In the genomic region with DNA sequence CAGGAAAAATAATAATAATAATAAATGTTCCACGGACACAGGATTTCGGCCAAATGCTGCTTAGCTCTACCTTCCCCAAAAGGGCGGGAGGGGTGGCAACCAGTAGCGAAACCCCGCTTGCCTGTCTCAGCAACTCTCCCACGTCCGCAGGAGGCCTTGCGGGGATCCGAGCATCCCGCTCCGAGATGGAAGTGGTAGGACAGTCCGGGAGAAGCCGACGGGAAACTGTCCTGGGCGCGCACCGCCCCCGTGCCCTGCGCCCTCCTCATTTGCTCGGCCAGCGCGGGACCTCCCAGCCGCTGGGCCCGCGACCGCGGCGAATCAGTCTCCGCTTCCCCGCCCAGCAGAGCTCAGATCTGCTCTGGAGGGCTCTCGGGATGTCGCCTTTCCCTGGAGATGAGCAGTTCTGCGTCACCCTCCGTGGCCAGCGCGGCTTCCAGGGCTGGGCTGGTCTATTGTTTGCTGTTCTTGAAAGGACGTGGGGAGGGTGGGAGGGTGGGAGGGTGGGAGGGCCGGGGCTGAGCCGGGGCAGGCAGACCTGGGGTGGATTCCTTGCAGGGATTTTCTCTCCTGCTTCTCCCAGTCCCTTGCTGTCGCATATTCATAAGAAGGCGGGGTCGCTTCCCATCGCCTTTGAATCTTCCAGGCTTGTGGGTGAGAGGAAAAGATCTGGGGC, we compare ENCODE assay signal across 9 cellular contexts. TPM values are rescaled to one million over a fixed set of nuclear protein-coding genes. Genes with fewer than 3 reads are reported as not detected.
A peak's percentile ranks its signal among the peaks of the same experiment; 100 is the strongest.
DNase-seq lines count a peak whose midpoint lies in the region; ATAC-seq and TF ChIP-seq lines count a peak whose summit lies in the region.
"Had no signal": no experiment of that assay in that cellular context is flagged by ENCODE, and none has a peak within 500 bp of the region (broad histone marks: within the 10 kb centered on the region; RNA-seq: fewer than 3 reads in every experiment).

No MANE protein-coding gene starts in this region.

- H3K4me1 Mint-ChIP-seq in osteocyte (ENCODE audit: unreplicated experiment), result peaks cover 8% of the 10 kb centered on the region

- H3K36me3 ChIP-seq in BE2C, result no peaks in the 10 kb centered on the region
- no peaks in the 10 kb centered on the region for H3K36me3 ChIP-seq in PC-3 (ENCODE audit: low read depth, low read length)

- in situ Hi-C loops in Caki2 (cut with HindIII; ENCODE audit: low pct_unique_long_range_greater_than_20kb, low sequenced_read_pairs), result no loop called here

- POLR2A ChIA-PET in PC-3 (lab: Charles Lee; ENCODE audit: unreplicated experiment), result no interaction called here

- H3K27me3 Mint-ChIP-seq in osteocyte (ENCODE audit: unreplicated experiment), result peaks cover 75% of the 10 kb centered on the region

- TF ChIP-seq CTCF in fibroblast of the aortic adventitia (IDR thresholded peaks at IDR 0.05; ENCODE audit: insufficient read depth, low read length) (no peak), osteocyte (IDR thresholded peaks at IDR 0.05) (no peak), BE2C (IDR thresholded peaks at IDR 0.05; ENCODE audit: low read depth, low read length) (no peak), PC-3 (conservative IDR thresholded peaks at IDR 0.05; ENCODE audit: low read depth, low read length) (no peak)

- no peak overlapping the region for H3K9ac ChIP-seq in PC-3 (ENCODE audit: low read length)

- no peaks in the 10 kb centered on the region for H3K9me2 ChIP-seq in PC-3 (replicated peaks; ENCODE audit: low read length)

- peak overlapping the region; percentile 64 for H3K4me3 Mint-ChIP-seq in osteocyte (ENCODE audit: unreplicated experiment)

- no peak for ATAC-seq in HG03175 (IDR thresholded peaks at IDR 0.05; ENCODE audit: unreplicated experiment)
- no peak for ATAC-seq in PC-3
- ATAC-seq: sciatic nerve had no signal

- intact Hi-C loops in PC-3 (cut with micrococcal nuclease), result no loop called here

- H3K4me3 ChIP-seq in fibroblast of the aortic adventitia (ENCODE audit: low read depth, low read length) (peak overlapping the region; percentile 54), BE2C (ENCODE audit: low read depth, low read length) (no peak overlapping the region; the same call in 1 of the 2 replicates), PC-3 (ENCODE audit: low read length) (no peak overlapping the region)

- H3K9me3 ChIP-seq in BE2C (no peaks in the 10 kb centered on the region), PC-3 (ENCODE audit: low read length) (no peaks in the 10 kb centered on the region)

- no peak overlapping the region for H3K27ac ChIP-seq in PC-3 (ENCODE audit: low read length)

- H3K36me3 Mint-ChIP-seq in osteocyte (ENCODE audit: unreplicated experiment), result no peaks in the 10 kb centered on the region

- H3K9me3 Mint-ChIP-seq in osteocyte (ENCODE audit: unreplicated experiment), result peaks cover 11% of the 10 kb centered on the region

- peaks cover 50% of the 10 kb centered on the region for H3K27me3 ChIP-seq in BE2C
- peaks cover 61% of the 10 kb centered on the region for H3K27me3 ChIP-seq in PC-3 (ENCODE audit: low read length)

- H3K27ac Mint-ChIP-seq in osteocyte (ENCODE audit: unreplicated experiment), result no peak overlapping the region

- BruUV-seq in PC-3 (replicated peaks; lab: Mats Ljungman, UMichigan), result no TSS peak

- CTCF ChIA-PET in PC-3 (lab: Charles Lee), result no interaction called here

- no peaks in the 10 kb centered on the region for H3K4me1 ChIP-seq in BE2C
- no peaks in the 10 kb centered on the region for H3K4me1 ChIP-seq in PC-3 (ENCODE audit: insufficient read depth, low read length)

- no peaks in the 10 kb centered on the region for H4K20me1 ChIP-seq in PC-3 (ENCODE audit: low read length)

- no peaks in the 10 kb centered on the region for H3K79me2 ChIP-seq in PC-3 (ENCODE audit: low read length)

- H3K4me2 ChIP-seq in PC-3 (ENCODE audit: low read length), result no peak overlapping the region

- no peak overlapping the region for H2AFZ ChIP-seq in PC-3 (ENCODE audit: low read length)

- H3F3A ChIP-seq in PC-3 (ENCODE audit: low read length, unreplicated experiment), result no peaks in the 10 kb centered on the region

- DNase-seq in Caki2 (ENCODE audit: low read depth), result peak; percentile 69
- peak; percentile 20 for DNase-seq in NCI-H510A (lab: John Stamatoyannopoulos, UW)
- no peak for DNase-seq in fibroblast of the aortic adventitia (ENCODE audit: low read depth)
- no peak for DNase-seq in osteocyte (ENCODE audit: extremely low spot score, unreplicated experiment)
- DNase-seq in BE2C, result no peak
- no peak for DNase-seq in PC-3
- DNase-seq in NOMO-1 (lab: John Stamatoyannopoulos, UW; ENCODE audit: unreplicated experiment in 2 of 2), result no peak

RNA-seq across cellular contexts. Expression of a gene that starts 48.8 kb away (rescaled TPM):
- total RNA-seq in Caki2 (2014; rRNA removed; shearing (Covaris generic); ENCODE audit: low replicate concordance), result not detected in 2 replicates
- total RNA-seq in fibroblast of the aortic adventitia (ENCODE audit: low replicate concordance), result 0.08 and 0.09 TPM in 2 replicates
- 0.10 and 0.16 TPM in 2 replicates for total RNA-seq in osteocyte
- polyA plus RNA-seq in BE2C (2012; ENCODE audit: insufficient read depth, insufficient read length, low read depth), result 0.63 TPM
- total RNA-seq in PC-3 (2014; rRNA removed), result 0.17 and 0.26 TPM in 2 replicates

Comparison
In these comparisons a context has a peak if more than half of its experiments do, and no peak if none do; other contexts are left out.
1. DNase-seq: peak in Caki2 (single experiment) and NCI-H510A (single experiment); none in fibroblast of the aortic adventitia (single experiment), osteocyte (single experiment), BE2C (single experiment), PC-3 (single experiment) and NOMO-1 (0 of 2).